25 cellular contexts compared by ENCODE assay signal in the genomic region with DNA sequence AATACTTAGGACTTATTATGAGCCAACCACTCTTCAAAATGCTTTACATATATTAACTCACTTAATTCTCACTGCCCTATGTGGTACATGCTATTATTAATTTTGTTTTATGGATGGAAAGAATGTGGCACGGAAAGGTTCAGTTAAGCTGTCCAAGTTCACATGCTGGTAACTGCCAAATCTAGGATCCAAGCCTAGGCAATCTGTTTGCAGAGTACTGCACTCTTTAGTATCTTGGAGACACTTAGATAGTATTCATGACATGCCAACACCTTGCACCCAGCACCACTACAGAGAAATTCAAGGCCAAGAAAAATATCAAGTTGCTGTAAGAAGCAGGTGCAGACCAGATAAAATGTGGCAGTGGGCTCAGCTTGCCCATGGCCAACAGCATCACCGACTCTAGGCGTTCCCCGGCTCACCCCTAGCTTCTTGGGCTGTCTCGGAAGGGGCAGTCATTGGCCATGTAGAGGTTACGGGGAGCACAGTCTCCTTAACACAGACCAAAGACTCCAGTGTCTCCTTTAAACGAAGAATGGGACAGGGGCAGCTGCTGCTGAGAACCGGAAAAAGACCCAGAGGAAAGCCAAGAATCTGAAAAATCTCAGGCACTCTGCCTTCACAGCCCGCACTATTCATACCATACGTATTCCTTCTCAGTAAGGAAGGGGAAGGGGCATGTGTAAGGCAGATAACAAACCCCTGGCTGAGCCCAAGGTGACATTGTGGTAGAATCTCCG. TPM values are rescaled to one million over a fixed set of nuclear protein-coding genes. Genes with fewer than 3 reads are reported as not detected.
DNase-seq lines count a peak whose midpoint lies in the region; ATAC-seq and TF ChIP-seq lines count a peak whose summit lies in the region.
"Had no signal": no experiment of that assay in that cellular context is flagged by ENCODE, and none has a peak within 500 bp of the region (broad histone marks: within the 10 kb centered on the region; RNA-seq: fewer than 3 reads in every experiment).

No MANE protein-coding gene starts in this region.

- intact Hi-C loops in Right ventricle myocardium inferior (cut with DNase I) (no loop called here), cardiac septum (cut with DNase I) (no loop called here)

- TF ChIP-seq POLR2A in upper lobe of left lung (IDR thresholded peaks at IDR 0.05) = no peak

- no peaks in the 10 kb centered on the region for H3K9me3 Mint-ChIP-seq in stimulated activated effector memory CD8-positive, alpha-beta T cell treated with anti-CD3 and anti-CD28 coated beads, Interleukin-12 subunit alpha, Interleukin-12 subunit beta, amount 100 ng/mL, for 72 hours
- H3K9me3 Mint-ChIP-seq: effector memory CD8-positive, alpha-beta T cell; immature natural killer cell had no signal

- H3K4me1 ChIP-seq in upper lobe of left lung = peaks cover 0 to 2% (median 0%) of the 10 kb centered on the region in 4 donors
- H3K4me1 ChIP-seq: ascending aorta, colonic mucosa, psoas muscle, SJCRH30 had no signal

- no peak overlapping the region for H3K27ac Mint-ChIP-seq in stimulated activated effector memory CD8-positive, alpha-beta T cell treated with anti-CD3 and anti-CD28 coated beads, Interleukin-12 subunit alpha, Interleukin-12 subunit beta, amount 100 ng/mL, for 72 hours
- H3K27ac Mint-ChIP-seq: B cell; effector memory CD8-positive, alpha-beta T cell; immature natural killer cell had no signal

- H3K9me3 ChIP-seq in upper lobe of left lung = no peaks in the 10 kb centered on the region
- H3K9me3 ChIP-seq: ascending aorta, colonic mucosa, psoas muscle, SJCRH30 had no signal

- DNase-seq in Right ventricle myocardium inferior (ENCODE audit: missing footprints) (no peak), cardiac septum (ENCODE audit: low spot score) (no peak), fibroblast of the aortic adventitia (ENCODE audit: low read depth) (peak; percentile 24), iPS-NIHi7 (ENCODE audit: extremely low spot score) (peak; percentile 43), upper lobe of left lung (no peak)
- DNase-seq in stimulated activated effector memory CD8-positive, alpha-beta T cell treated with anti-CD3 and anti-CD28 coated beads, Interleukin-12 subunit alpha, Interleukin-12 subunit beta, amount 100 ng/mL, for 72 hours (ENCODE audit: low spot score in 2 of 2) = no peak
- DNase-seq: activated naive CD4-positive, alpha-beta T cell treated with anti-CD3 and anti-CD28 coated beads, Interleukin-2, amount 50 U/mL, for 16 hours; colonic mucosa; DND-41; effector memory CD8-positive, alpha-beta T cell; immature natural killer cell; NCI-H1105 treated with DMSO at 0.1 percent for 48 hours; NCI-H2081; NCI-H82; OCI-M1; psoas muscle; SJCRH30; small intestine; stimulated activated naive CD4-positive, alpha-beta T cell; T-helper 1 cell had no signal

- no peaks in the 10 kb centered on the region for H3K27me3 ChIP-seq in upper lobe of left lung
- H3K27me3 ChIP-seq: ascending aorta, colonic mucosa, SJCRH30 had no signal

- H3K4me3 ChIP-seq in fibroblast of the aortic adventitia (ENCODE audit: low read depth, low read length) (no peak overlapping the region), upper lobe of left lung (no peak overlapping the region)
- H3K4me3 ChIP-seq: ascending aorta, colonic mucosa, psoas muscle, SJCRH30 had no signal

- 55 to 61% methylated on average over 11 of the region's 11 CpGs for WGBS in upper lobe of left lung, 2 donors

- H3K27ac ChIP-seq in upper lobe of left lung = no peak overlapping the region
- H3K27ac ChIP-seq: 22Rv1, colonic mucosa, psoas muscle, SJCRH30 had no signal

- H3K4me3 Mint-ChIP-seq in stimulated activated effector memory CD8-positive, alpha-beta T cell treated with anti-CD3 and anti-CD28 coated beads, Interleukin-12 subunit alpha, Interleukin-12 subunit beta, amount 100 ng/mL, for 72 hours = no peak overlapping the region
- H3K4me3 Mint-ChIP-seq: B cell; effector memory CD8-positive, alpha-beta T cell; immature natural killer cell had no signal

- TF ChIP-seq EP300 in upper lobe of left lung (IDR thresholded peaks at IDR 0.05) = no peak

- H3K36me3 ChIP-seq in upper lobe of left lung = no peaks in the 10 kb centered on the region
- H3K36me3 ChIP-seq: ascending aorta, colonic mucosa, SJCRH30 had no signal

- no peaks in the 10 kb centered on the region for H3K4me1 Mint-ChIP-seq in stimulated activated effector memory CD8-positive, alpha-beta T cell treated with anti-CD3 and anti-CD28 coated beads, Interleukin-12 subunit alpha, Interleukin-12 subunit beta, amount 100 ng/mL, for 72 hours

- H3K36me3 Mint-ChIP-seq in stimulated activated effector memory CD8-positive, alpha-beta T cell treated with anti-CD3 and anti-CD28 coated beads, Interleukin-12 subunit alpha, Interleukin-12 subunit beta, amount 100 ng/mL, for 72 hours = no peaks in the 10 kb centered on the region
- H3K36me3 Mint-ChIP-seq: immature natural killer cell had no signal

- no peak for TF ChIP-seq CTCF in fibroblast of the aortic adventitia (IDR thresholded peaks at IDR 0.05; ENCODE audit: insufficient read depth, low read length)
- no peak for TF ChIP-seq CTCF in upper lobe of left lung (IDR thresholded peaks at IDR 0.05)

- ATAC-seq in Right ventricle myocardium inferior (peak; percentile 85), HG03342 (IDR thresholded peaks at IDR 0.05; ENCODE audit: unreplicated experiment) (no peak), HG03521 (IDR thresholded peaks at IDR 0.05; ENCODE audit: unreplicated experiment) (no peak), upper lobe of left lung (ENCODE audit: low FRiP score in 2 of 2) (no peak)
- ATAC-seq in stimulated activated effector memory CD8-positive, alpha-beta T cell treated with anti-CD3 and anti-CD28 coated beads, Interleukin-12 subunit alpha, Interleukin-12 subunit beta, amount 100 ng/mL, for 72 hours = no peak
- ATAC-seq: effector memory CD8-positive, alpha-beta T cell; psoas muscle had no signal

RNA-seq across cellular contexts. Expression of gene RNF125, which starts 25.6 kb away (rescaled TPM):
- total RNA-seq in Right ventricle myocardium inferior = 5.6 TPM
- total RNA-seq in cardiac septum = 1.5 TPM
- total RNA-seq in fibroblast of the aortic adventitia (ENCODE audit: low replicate concordance) = 0.65 and 1.6 TPM in 2 replicates
- total RNA-seq in upper lobe of left lung = 1 to 10 TPM; 3.3 to 5.6 (median 4.9) TPM

RNA-seq across cellular contexts. Expression of gene TRAPPC8, which starts 50.1 kb away (rescaled TPM):
- total RNA-seq in Right ventricle myocardium inferior (30.9 TPM), cardiac septum (30.1 TPM), fibroblast of the aortic adventitia (ENCODE audit: low replicate concordance) (18.8 and 48.5 TPM in 2 replicates), upper lobe of left lung (10 to 100 TPM; 14.1 to 56.4 (median 40.2) TPM)

Comparison
In these comparisons a context has a peak if more than half of its experiments do, and no peak if none do; other contexts are left out.
1. DNase-seq: peak in fibroblast of the aortic adventitia (single experiment) and iPS-NIHi7 (single experiment); none in Right ventricle myocardium inferior (single experiment), cardiac septum (single experiment), stimulated activated effector memory CD8-positive, alpha-beta T cell treated with anti-CD3 and anti-CD28 coated beads, Interleukin-12 subunit alpha, Interleukin-12 subunit beta, amount 100 ng/mL, for 72 hours (0 of 2) and upper lobe of left lung (0 of 2).